8 cellular contexts compared by ENCODE assay signal in the genomic region with DNA sequence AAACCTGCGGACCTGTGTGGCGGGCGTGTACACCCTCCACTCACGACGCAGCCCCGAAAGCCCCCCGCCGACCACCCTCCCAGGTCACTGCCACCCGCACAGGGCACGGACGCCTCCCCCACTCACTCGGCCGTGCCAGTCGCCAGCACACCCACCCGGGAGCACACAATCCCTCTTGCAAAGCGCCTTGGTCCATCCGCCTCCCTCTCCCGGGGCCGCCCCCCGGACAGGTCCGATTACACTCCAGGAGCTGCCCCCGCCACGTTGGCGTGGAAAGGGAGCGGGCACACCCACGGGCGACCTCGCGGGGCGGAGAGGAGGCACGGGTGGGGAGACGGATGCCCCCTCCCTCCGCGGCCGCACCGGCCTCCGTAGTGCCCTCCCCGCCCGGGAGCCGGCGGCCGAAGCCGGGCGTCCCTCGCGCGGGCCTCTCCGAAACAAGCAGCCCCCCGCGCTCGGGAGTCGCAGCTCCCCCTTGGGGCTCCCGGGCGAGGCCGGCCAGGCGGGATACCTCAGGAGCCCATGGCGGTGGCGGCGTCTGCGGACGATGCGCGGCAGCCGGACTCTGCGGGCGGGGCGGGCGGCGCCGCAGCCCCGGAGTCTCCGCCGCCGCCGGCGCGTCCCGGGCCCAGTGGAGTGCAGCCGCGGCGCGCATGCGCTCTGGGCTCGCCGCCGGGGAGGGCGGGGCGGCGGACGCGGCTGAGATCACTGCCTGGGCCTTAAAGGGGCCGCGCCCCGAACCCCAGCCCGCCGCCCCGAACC. TPM values are rescaled to one million over a fixed set of nuclear protein-coding genes. Genes with fewer than 3 reads are reported as not detected.
A peak's percentile ranks its signal among the peaks of the same experiment; 100 is the strongest.
DNase-seq lines count a peak whose midpoint lies in the region; ATAC-seq and TF ChIP-seq lines count a peak whose summit lies in the region.

TSS of gene TMEM184B (minus strand) at position 638 of the 762 bp plus-strand sequence. CDS start 25,049 bp downstream, outside the sequence.

- H3K36me3 ChIP-seq in skeletal muscle satellite cell (ENCODE audit: insufficient read depth, low read length): peaks cover 16% of the 10 kb centered on the region

- peak; percentile 51 for ATAC-seq in GM21619 (IDR thresholded peaks at IDR 0.05; ENCODE audit: unreplicated experiment)
- ATAC-seq in HG03457 (IDR thresholded peaks at IDR 0.05; ENCODE audit: unreplicated experiment): no peak

- POLR2A ChIA-PET in MCF 10A (lab: Yijun Ruan, JAX): interaction anchor here (0.6 to 2.4 kb wide), 12 partner anchors 11 to 1804 kb away, joined by 3 to 13 read pairs (median 4); partner anchors contain the start of genes CSNK1E and PLA2G6

- peak within 1 kb of the TSS; percentile 86 for H3K27ac Mint-ChIP-seq in MCF 10A (ENCODE audit: low read depth, unreplicated experiment)

- peak within 1 kb of the TSS; percentile 78 for H3K4me3 ChIP-seq in iPS-18c (ENCODE audit: insufficient read depth, low read depth, low read length)
- peak within 1 kb of the TSS; percentile 98 for H3K4me3 ChIP-seq in skeletal muscle satellite cell (ENCODE audit: low read length)

- DNase-seq in DMS114 treated with DMSO at 0.1 percent for 48 hours (lab: John Stamatoyannopoulos, UW; ENCODE audit: unreplicated experiment) (peak; percentile 22), MV-4-11 (lab: John Stamatoyannopoulos, UW) (peak; percentile 53), MCF 10A (ENCODE audit: unreplicated experiment) (peak; percentile 67)

- TF ChIP-seq CTCF in VCaP (conservative IDR thresholded peaks at IDR 0.05): no peak
- no peak for TF ChIP-seq CTCF in MCF 10A (IDR thresholded peaks at IDR 0.05; ENCODE audit: unreplicated experiment)

- H3K36me3 Mint-ChIP-seq in MCF 10A (ENCODE audit: insufficient read depth, unreplicated experiment): peaks cover 17% of the 10 kb centered on the region

- H3K9ac ChIP-seq in skeletal muscle satellite cell (ENCODE audit: low read depth, low read length): peak within 1 kb of the TSS; percentile 92

- H3K27me3 ChIP-seq in skeletal muscle satellite cell (ENCODE audit: control insufficient read depth, insufficient read depth, low read length): no peaks in the 10 kb centered on the region

- peaks cover 21% of the 10 kb centered on the region for H3K4me1 Mint-ChIP-seq in MCF 10A (ENCODE audit: insufficient read depth, unreplicated experiment)

- no peaks in the 10 kb centered on the region for H3K9me3 Mint-ChIP-seq in MCF 10A (ENCODE audit: unreplicated experiment)

- no TSS peak for BruUV-seq in MCF 10A (replicated peaks; lab: Mats Ljungman, UMichigan)

- H3K9me3 ChIP-seq in iPS-18c (ENCODE audit: control insufficient read depth, insufficient read depth, low read length) (peaks cover 2% of the 10 kb centered on the region), skeletal muscle satellite cell (replicated peaks; ENCODE audit: low read length) (no peaks in the 10 kb centered on the region)

- H3K4me2 ChIP-seq in skeletal muscle satellite cell (ENCODE audit: low read length): peak within 1 kb of the TSS; percentile 95

- intact Hi-C loops in MCF 10A (cut with micrococcal nuclease): no loop called here

- CTCF ChIA-PET in MCF 10A (lab: Yijun Ruan, JAX): interaction anchor here (0.7 kb wide), 2 partner anchors 214 to 425 kb away, joined by 3 read pairs; no protein-coding TSS in a partner anchor

- H3K27me3 Mint-ChIP-seq in MCF 10A (ENCODE audit: insufficient read depth, unreplicated experiment): no peaks in the 10 kb centered on the region

- peak within 1 kb of the TSS; percentile 83 for H3K27ac ChIP-seq in VCaP

- H3K4me1 ChIP-seq in skeletal muscle satellite cell (ENCODE audit: control insufficient read depth, insufficient read depth, low read length): peaks cover 34% of the 10 kb centered on the region

- peak within 1 kb of the TSS; percentile 74 for H3K4me3 Mint-ChIP-seq in MCF 10A (ENCODE audit: unreplicated experiment)

RNA-seq across cellular contexts. Expression of gene TMEM184B, which starts in this region (rescaled TPM):
- 58.7 and 69.1 TPM in 2 replicates for total RNA-seq in MCF 10A (2022)
- total RNA-seq in skeletal muscle satellite cell (2012; rRNA removed): 33.0 and 43.7 TPM in 2 replicates
